Comparison of ENCODE assay signal across 1 cellular context in the genomic region with DNA sequence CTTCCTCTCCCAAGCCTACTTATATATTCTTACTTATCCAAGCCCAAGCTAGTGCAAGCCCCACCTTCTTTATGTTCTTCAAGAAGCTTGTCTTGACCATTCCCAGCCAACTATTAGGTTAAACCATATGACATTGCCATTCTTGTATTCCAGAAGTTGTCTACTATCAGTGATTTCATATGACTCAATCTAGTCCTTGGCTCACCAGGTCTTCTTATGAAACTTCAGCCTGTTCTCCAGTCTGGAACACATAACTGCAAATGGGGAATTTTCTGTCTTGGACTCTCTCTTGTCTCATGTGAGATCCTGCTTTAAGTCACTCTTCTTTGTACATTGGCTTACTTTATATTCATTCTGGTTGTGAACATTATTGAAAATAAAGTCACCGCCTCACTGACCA.
TF ChIP-seq lines count a peak whose summit lies in the region.

No MANE protein-coding gene starts in this region.

TF ChIP-seq in IMR-90, 13 proteins besides CTCF, POLR2A, EP300 and RAD21 (continued from another document):
- TF ChIP-seq, protein P1, sequence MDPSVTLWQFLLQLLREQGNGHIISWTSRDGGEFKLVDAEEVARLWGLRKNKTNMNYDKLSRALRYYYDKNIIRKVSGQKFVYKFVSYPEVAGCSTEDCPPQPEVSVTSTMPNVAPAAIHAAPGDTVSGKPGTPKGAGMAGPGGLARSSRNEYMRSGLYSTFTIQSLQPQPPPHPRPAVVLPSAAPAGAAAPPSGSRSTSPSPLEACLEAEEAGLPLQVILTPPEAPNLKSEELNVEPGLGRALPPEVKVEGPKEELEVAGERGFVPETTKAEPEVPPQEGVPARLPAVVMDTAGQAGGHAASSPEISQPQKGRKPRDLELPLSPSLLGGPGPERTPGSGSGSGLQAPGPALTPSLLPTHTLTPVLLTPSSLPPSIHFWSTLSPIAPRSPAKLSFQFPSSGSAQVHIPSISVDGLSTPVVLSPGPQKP (IDR thresholded peaks at IDR 0.05; ENCODE audit: borderline replicate concordance, low read depth, low read length), result no peak
- TF ChIP-seq RCOR1 (IDR thresholded peaks at IDR 0.05; ENCODE audit: insufficient replicate concordance, low read length), result no peak
- no peak for TF ChIP-seq CEBPB (IDR thresholded peaks at IDR 0.05; ENCODE audit: low read depth, low read length)
- no peak for TF ChIP-seq BHLHE40 (IDR thresholded peaks at IDR 0.05; ENCODE audit: low read depth, low read length)
- no peak for TF ChIP-seq SMC3 (IDR thresholded peaks at IDR 0.05; ENCODE audit: low read depth, low read length)
- TF ChIP-seq MAZ (IDR thresholded peaks at IDR 0.05; ENCODE audit: borderline replicate concordance, low read depth, low read length), result no peak
- TF ChIP-seq NFE2L2 (IDR thresholded peaks at IDR 0.05; ENCODE audit: low read depth, low read length), result no peak
